1 cellular context compared by ENCODE assay signal in the genomic region with DNA sequence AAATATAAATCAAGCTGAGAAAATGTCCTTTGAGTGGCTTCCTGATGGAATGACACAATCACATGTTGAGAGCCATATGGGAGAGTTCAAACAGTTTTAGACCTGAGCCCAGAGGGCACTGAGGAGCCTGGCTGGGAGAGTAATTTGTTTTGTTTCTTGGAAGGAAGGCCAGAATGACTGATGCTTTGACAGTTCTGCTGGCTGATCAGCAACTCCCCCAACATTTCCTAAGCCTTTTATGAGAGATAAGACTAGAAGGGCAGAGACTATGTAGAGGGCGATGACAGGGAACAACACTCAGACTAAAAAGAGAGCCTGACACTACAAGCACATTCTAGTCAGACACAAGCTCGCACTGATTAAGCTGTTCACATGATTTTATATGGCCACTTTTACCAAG.
TF ChIP-seq lines count a peak whose summit lies in the region.

No MANE protein-coding gene starts in this region.

TF ChIP-seq in GM23338, 12 proteins besides CTCF, POLR2A, EP300 and RAD21 (continued from another document):
- TF ChIP-seq NANOG (IDR thresholded peaks at IDR 0.05; ENCODE audit: borderline replicate concordance) (no peak), ZNF114 (CRISPR knock-in tag; IDR thresholded peaks at IDR 0.05) (no peak)
